ENCODE assay signal across 14 cellular contexts in genomic region chr15:37094542-37095196, GRCh38. TPM values are rescaled to one million over a fixed set of nuclear protein-coding genes. Genes with fewer than 3 reads are reported as not detected.
DNase-seq lines count a peak whose midpoint lies in the region; ATAC-seq, FAIRE-seq and TF ChIP-seq lines count a peak whose summit lies in the region.
"Had no signal": no experiment of that assay in that cellular context is flagged by ENCODE, and none has a peak within 500 bp of the region (broad histone marks: within the 10 kb centered on the region; RNA-seq: fewer than 3 reads in every experiment).

No MANE protein-coding gene starts in this region.

- intact Hi-C loops in GM12878 (cut with micrococcal nuclease; ENCODE audit: unreplicated experiment): no loop called here
- intact Hi-C loops in CD8-positive, alpha-beta T cell (cut with DNase I, micrococcal nuclease): loop anchor here in 1 of 2 experiments (5.0 kb wide), 1 partner anchor 252 kb away; no protein-coding TSS in a partner anchor

- H3K27me3 ChIP-seq in GM12878 (replicated peaks in 1 of 2; ENCODE audit: control insufficient read depth in 2 of 2, insufficient read depth in 2 of 2, low read length in 1 of 2) (no peaks in the 10 kb centered on the region; a peak in 1 of 4 replicates), iPS-20b (ENCODE audit: insufficient read depth, low read length) (peaks cover 83% of the 10 kb centered on the region), stomach smooth muscle (ENCODE audit: control insufficient read depth in 1 of 2, insufficient read depth in 2 of 2, low read length in 2 of 2) (no peaks in the 10 kb centered on the region)
- peaks cover 13% of the 10 kb centered on the region for H3K27me3 ChIP-seq in CD8-positive, alpha-beta T cell (ENCODE audit: insufficient read depth, low read length)

- in situ Hi-C loops in GM12878 (cut with MboI): loop anchor here (10.0 kb wide), 1 partner anchor 1570 kb away; no protein-coding TSS in a partner anchor

- H2AFZ ChIP-seq in GM12878 (ENCODE audit: control insufficient read depth, low read depth, low read length): no peak overlapping the region

- peaks cover 71% of the 10 kb centered on the region for H3K27me3 Mint-ChIP-seq in CD8-positive, alpha-beta T cell (ENCODE audit: low read depth)

- BruUV-seq in GM12878 (replicated peaks; lab: Mats Ljungman, UMichigan): no TSS peak

- no peak for FAIRE-seq in GM12878 (lab: Jason Lieb, UNC)

- H3K79me2 ChIP-seq in GM12878 (ENCODE audit: control insufficient read depth, insufficient read depth, low read length): peaks cover 26% of the 10 kb centered on the region

- H3K4me1 ChIP-seq in GM12878 (ENCODE audit: control insufficient read depth, insufficient read depth, low read length) (peaks cover 13% of the 10 kb centered on the region), iPS-20b (ENCODE audit: insufficient read depth, low read length) (peaks cover 42% of the 10 kb centered on the region), stomach smooth muscle (ENCODE audit: control insufficient read depth, insufficient read depth, low read length) (peaks cover 38% of the 10 kb centered on the region)
- peaks cover 14% of the 10 kb centered on the region for H3K4me1 ChIP-seq in CD8-positive, alpha-beta T cell (ENCODE audit: insufficient read depth, low read length)

- CTCF ChIA-PET in GM12878 (lab: Yijun Ruan, JAX): interaction anchor here (1.1 to 2.4 kb wide), 6 partner anchors 9 to 211 kb away, joined by 3 to 11 read pairs (median 4); no protein-coding TSS in a partner anchor
- CTCF ChIA-PET in CD8-positive, alpha-beta T cell (lab: Charles Lee): interaction anchor here (1.0 kb wide), 1 partner anchor 10 kb away, joined by 3 read pairs; no protein-coding TSS in a partner anchor

- TF ChIP-seq RAD21 in GM12878 (IDR thresholded peaks at IDR 0.05; ENCODE audit: insufficient read depth, low read depth, low read length): no peak

- H3K27ac ChIP-seq in GM12878 (ENCODE audit: control insufficient read depth, insufficient read depth) (no peak overlapping the region; the same call in 1 of the 2 replicates), iPS-20b (ENCODE audit: low read length) (no peak overlapping the region), stomach smooth muscle (ENCODE audit: low read length) (peak overlapping the region; percentile 90)
- H3K27ac ChIP-seq in CD8-positive, alpha-beta T cell (ENCODE audit: low read depth, low read length): no peak overlapping the region

- peaks cover 27% of the 10 kb centered on the region for H3K4me1 Mint-ChIP-seq in CD8-positive, alpha-beta T cell (ENCODE audit: low read depth)

- H3K9ac ChIP-seq in GM12878 (ENCODE audit: control insufficient read depth, insufficient read depth, low read length): no peak overlapping the region
- H3K9ac ChIP-seq in iPS-20b (ENCODE audit: low read depth, low read length): peak overlapping the region; percentile 52
- H3K9ac ChIP-seq in stomach smooth muscle (ENCODE audit: low read length in 2 of 2): no peak overlapping the region

- H3K36me3 Mint-ChIP-seq in CD8-positive, alpha-beta T cell: no peaks in the 10 kb centered on the region
- H3K36me3 Mint-ChIP-seq: activated naive CD8-positive, alpha-beta T cell treated with anti-CD3 and anti-CD28 coated beads for 36 hours had no signal

- no peaks in the 10 kb centered on the region for H3K9me3 ChIP-seq in GM12878 (replicated peaks; ENCODE audit: control insufficient read depth, insufficient read depth, low read length)
- H3K9me3 ChIP-seq in iPS-20b (ENCODE audit: insufficient read depth, low read depth, low read length): no peaks in the 10 kb centered on the region
- no peaks in the 10 kb centered on the region for H3K9me3 ChIP-seq in stomach smooth muscle (ENCODE audit: control insufficient read depth in 2 of 2, low read length in 2 of 2)
- no peaks in the 10 kb centered on the region for H3K9me3 ChIP-seq in CD8-positive, alpha-beta T cell (ENCODE audit: low read length)

- ATAC-seq in GM12878 (peak; percentile 59), HG02763 (IDR thresholded peaks at IDR 0.05; ENCODE audit: unreplicated experiment) (no peak), GM21825 (IDR thresholded peaks at IDR 0.05; ENCODE audit: unreplicated experiment) (no peak), GM18909 (IDR thresholded peaks at IDR 0.05; ENCODE audit: poor library complexity, unreplicated experiment) (no peak)
- ATAC-seq in CD8-positive, alpha-beta T cell: no peak
- ATAC-seq: HCT116 had no signal

- SMC1A ChIA-PET in GM12878 (lab: Charles Lee; ENCODE audit: uncharacterized antibody, unreplicated experiment): interaction anchor here (0.6 to 4.0 kb wide), 16 partner anchors 11 to 202 kb away, joined by 3 to 31 read pairs (median 4); no protein-coding TSS in a partner anchor

- POLR2A ChIA-PET in GM12878 (lab: Charles Lee): interaction anchor here (0.6 to 1.9 kb wide), 9 partner anchors 10 to 1162 kb away, joined by 3 to 9 read pairs (median 4); no protein-coding TSS in a partner anchor
- POLR2A ChIA-PET in CD8-positive, alpha-beta T cell (lab: Charles Lee): no interaction called here

- peaks cover 0 to 2% of the 10 kb centered on the region in 2 experiments; a peak in 1 of 4 replicates for H3K36me3 ChIP-seq in GM12878 (ENCODE audit: control insufficient read depth in 2 of 2, insufficient read depth in 2 of 2, low read length in 1 of 2)
- H3K36me3 ChIP-seq in iPS-20b (ENCODE audit: insufficient read depth, low read depth, low read length): no peaks in the 10 kb centered on the region
- peaks cover 0 to 8% of the 10 kb centered on the region in 2 donors for H3K36me3 ChIP-seq in stomach smooth muscle (ENCODE audit: control insufficient read depth in 2 of 2, insufficient read depth in 2 of 2, low read length in 2 of 2)
- no peaks in the 10 kb centered on the region for H3K36me3 ChIP-seq in CD8-positive, alpha-beta T cell (ENCODE audit: insufficient read depth, low read length)

- H3K4me2 ChIP-seq in GM12878 (ENCODE audit: control insufficient read depth, insufficient read depth): no peak overlapping the region

- no peak for TF ChIP-seq EP300 in GM12878 (IDR thresholded peaks at IDR 0.05; ENCODE audit: borderline replicate concordance in 1 of 2, control insufficient read depth in 1 of 2, low read depth in 2 of 2, low read length in 2 of 2)

- H4K20me1 ChIP-seq in GM12878 (ENCODE audit: control insufficient read depth, insufficient read depth): no peaks in the 10 kb centered on the region

- H3K27ac Mint-ChIP-seq in CD8-positive, alpha-beta T cell: no peak overlapping the region
- H3K27ac Mint-ChIP-seq: activated naive CD8-positive, alpha-beta T cell treated with anti-CD3 and anti-CD28 coated beads for 36 hours had no signal

- H3K4me3 Mint-ChIP-seq in CD8-positive, alpha-beta T cell: no peak overlapping the region
- H3K4me3 Mint-ChIP-seq: activated naive CD8-positive, alpha-beta T cell treated with anti-CD3 and anti-CD28 coated beads for 36 hours had no signal

- 31% methylated on average over 11 of the region's 11 CpGs for WGBS in GM12878 (ENCODE audit: insufficient coverage, insufficient replicate concordance, low lambda C conversion rate, missing lambda C conversion rate)

- RAD21 ChIA-PET in GM12878 (lab: Charles Lee; ENCODE audit: unreplicated experiment): interaction anchor here (0.6 to 1.5 kb wide), 7 partner anchors 12 to 1548 kb away, joined by 3 to 7 read pairs (median 4); no protein-coding TSS in a partner anchor

- DNase-seq in HFF-Myc (ENCODE audit: extremely low read depth, low read depth): no peak
- DNase-seq in GM12878 (ENCODE audit: low read depth, low spot score): no peak
- no peak for DNase-seq in CD8-positive, alpha-beta T cell
- DNase-seq: activated naive CD8-positive, alpha-beta T cell treated with anti-CD3 and anti-CD28 coated beads for 36 hours; Calu3; NCI-H2029; occipital lobe; RPMI8226 had no signal

- no peaks in the 10 kb centered on the region for H3K9me3 Mint-ChIP-seq in CD8-positive, alpha-beta T cell

- H3K4me3 ChIP-seq in HFF-Myc (replicated peaks; ENCODE audit: low read depth, low read length) (peak overlapping the region; percentile 90), GM12878 (no peak overlapping the region), iPS-20b (ENCODE audit: low read length) (peak overlapping the region; percentile 59), stomach smooth muscle (ENCODE audit: low read length in 2 of 2) (peak overlapping the region in 1 of 2 donors; percentile 91)
- H3K4me3 ChIP-seq in CD8-positive, alpha-beta T cell (ENCODE audit: low read depth, low read length): no peak overlapping the region

- no peak for TF ChIP-seq CTCF in HFF-Myc (IDR thresholded peaks at IDR 0.05; ENCODE audit: low read depth, low read length, missing control alignments)
- TF ChIP-seq CTCF in GM12878 (IDR thresholded peaks at IDR 0.05 in 2 of 3, conservative IDR thresholded peaks at IDR 0.05 in 1 of 3; ENCODE audit: control insufficient read depth in 2 of 3, extremely low read depth in 1 of 3, insufficient read depth in 1 of 3, low read depth in 3 of 3, low read length in 3 of 3): no peak
- TF ChIP-seq CTCF in CD8-positive, alpha-beta T cell (IDR thresholded peaks at IDR 0.05): no peak

- no peak for TF ChIP-seq POLR2A in GM12878 (IDR thresholded peaks at IDR 0.05; ENCODE audit: low read depth, low read length)

RNA-seq across cellular contexts. Expression of gene MEIS2, which starts 5.7 kb away (rescaled TPM):
- 136 and 143 TPM in 2 replicates for total RNA-seq in GM12878 (2013; cell fraction: nucleolus; rRNA removed)
- total RNA-seq in GM12878 (2014; rRNA removed) (35.2 and 38.6 TPM in 2 replicates), GM12878 (2014; rRNA removed; fragmentation: Illumina TruSeq; extraction: Trizol) (32.3 and 34.0 TPM in 2 replicates), GM12878 (2021) (33.4 and 34.8 TPM in 2 replicates)
- polyA plus RNA-seq in GM12878 (2011; ENCODE audit: low read depth): 6.0 TPM
- polyA plus RNA-seq in GM12878 (2011; rRNA removed) (13.1 and 21.2 TPM in 2 replicates), GM12878 (2014; fragmentation: Illumina TruSeq; extraction: Trizol) (48.9 and 54.0 TPM in 2 replicates), GM12878 (2014; fragmentation: Nextera tagmentation; extraction: Ambion mirVana) (1 to 10 TPM; 9.2 to 9.4 TPM), GM12878 (2014; rRNA removed) (17.4 and 22.3 TPM in 2 replicates), GM12878 (2016; fragmentation: Nextera tagmentation; extraction: Ambion mirVana) (10 to 100 TPM; 16.9 to 19.7 TPM)
- polyA plus RNA-seq in GM12878 (2011; cell fraction: cytosol; rRNA removed): 19.9 and 22.9 TPM in 2 replicates
- polyA plus RNA-seq in GM12878 (2011; cell fraction: nucleus; rRNA removed): 49.1 and 52.6 TPM in 2 replicates
- 10.5 and 12.8 TPM in 2 replicates for polyA plus RNA-seq in GM12878 (2012)
- polyA minus RNA-seq in GM12878 (2011; rRNA and poly(A)+ RNA removed): 47.6 and 57.6 TPM in 2 replicates
- polyA minus RNA-seq in GM12878 (2011; cell fraction: cytosol; rRNA and poly(A)+ RNA removed): 8.1 and 9.4 TPM in 2 replicates
- polyA minus RNA-seq in GM12878 (2011; cell fraction: nucleus; rRNA and poly(A)+ RNA removed): 88.5 and 167 TPM in 2 replicates
- total RNA-seq in CD8-positive, alpha-beta T cell: not detected
- total RNA-seq: activated naive CD8-positive, alpha-beta T cell treated with anti-CD3 and anti-CD28 coated beads for 36 hours had no signal

Comparison
In these comparisons a context has a peak if more than half of its experiments do, and no peak if none do; other contexts are left out.
1. H3K4me3 ChIP-seq: peak in HFF-Myc (single experiment) and iPS-20b (single experiment); none in GM12878 (single experiment) and CD8-positive, alpha-beta T cell (single experiment).
2. RNA of gene MEIS2, which starts 5.7 kb away (total RNA-seq): 32.3 to 143 TPM in GM12878; not detected in CD8-positive, alpha-beta T cell; every median in the first group is over 10 times any median in the second.